Comparison of ENCODE assay signal across 1 cellular context in genomic region chr19:40666803-40667438, GRCh38.
TF ChIP-seq lines count a peak whose summit lies in the region.

No MANE protein-coding gene starts in this region.

TF ChIP-seq in HEK293, 187 proteins besides CTCF, POLR2A, EP300 and RAD21 (continued from another document):
- peak; percentile 41; the same call in 1 of the 2 replicates for TF ChIP-seq ZBTB10 (tag by site-specific recombination; IDR thresholded peaks at IDR 0.05)
- TF ChIP-seq HOXC10 (CRISPR knock-in tag; IDR thresholded peaks at IDR 0.05): no peak
- no peak for TF ChIP-seq ZNF426 (tag by site-specific recombination; IDR thresholded peaks at IDR 0.05)
- TF ChIP-seq HOXD13 (CRISPR knock-in tag; IDR thresholded peaks at IDR 0.05; ENCODE audit: borderline replicate concordance): no peak
- no peak for TF ChIP-seq BCL11A (tag by site-specific recombination; IDR thresholded peaks at IDR 0.05; ENCODE audit: low read depth)
- no peak for TF ChIP-seq ZNF423 (tag by site-specific recombination; IDR thresholded peaks at IDR 0.05)
- no peak for TF ChIP-seq ZNF354C (tag by site-specific recombination; IDR thresholded peaks at IDR 0.05; ENCODE audit: borderline replicate concordance, low read depth)
- no peak for TF ChIP-seq ZNF514 (tag by site-specific recombination; IDR thresholded peaks at IDR 0.05)
- TF ChIP-seq ZNF501 (tag by site-specific recombination; IDR thresholded peaks at IDR 0.05): no peak
- TF ChIP-seq ZNF394 (tag by site-specific recombination; IDR thresholded peaks at IDR 0.05; ENCODE audit: borderline replicate concordance): no peak
- no peak for TF ChIP-seq ZNF629 (tag by site-specific recombination; IDR thresholded peaks at IDR 0.05)
- TF ChIP-seq YY2 (tag by site-specific recombination; IDR thresholded peaks at IDR 0.05): peak; percentile 46; the same call in 1 of the 2 replicates
- TF ChIP-seq KLF1 (tag by site-specific recombination; IDR thresholded peaks at IDR 0.05): peak; percentile 52
- no peak for TF ChIP-seq ZNF701 (tag by site-specific recombination; IDR thresholded peaks at IDR 0.05)
- no peak for TF ChIP-seq GFI1B (tag by site-specific recombination; IDR thresholded peaks at IDR 0.05)
- no peak for TF ChIP-seq ZNF626 (tag by site-specific recombination; IDR thresholded peaks at IDR 0.05)
- TF ChIP-seq ZNF785 (tag by site-specific recombination; IDR thresholded peaks at IDR 0.05): no peak
- TF ChIP-seq ZNF280C (tag by site-specific recombination; IDR thresholded peaks at IDR 0.05): no peak
- TF ChIP-seq ZNF138 (tag by site-specific recombination; IDR thresholded peaks at IDR 0.05; ENCODE audit: borderline replicate concordance): no peak
- TF ChIP-seq ZEB2 (tag by site-specific recombination; IDR thresholded peaks at IDR 0.05): no peak
- TF ChIP-seq ZNF23 (tag by site-specific recombination; IDR thresholded peaks at IDR 0.05; ENCODE audit: borderline replicate concordance): no peak
- no peak for TF ChIP-seq ZNF175 (tag by site-specific recombination; IDR thresholded peaks at IDR 0.05)
- peak; percentile 54 for TF ChIP-seq PATZ1 (tag by site-specific recombination; IDR thresholded peaks at IDR 0.05)
- TF ChIP-seq ZNF518A (tag by site-specific recombination; conservative IDR thresholded peaks at IDR 0.05; ENCODE audit: low read depth): no peak
- no peak for TF ChIP-seq ZBTB21 (tag by site-specific recombination; IDR thresholded peaks at IDR 0.05)
- no peak for TF ChIP-seq ZNF473 (tag by site-specific recombination; IDR thresholded peaks at IDR 0.05)
- TF ChIP-seq BCL11B (tag by site-specific recombination; IDR thresholded peaks at IDR 0.05; ENCODE audit: low read depth): no peak
- peak; percentile 35; the same call in 1 of the 2 replicates for TF ChIP-seq ZNF692 (tag by site-specific recombination; IDR thresholded peaks at IDR 0.05)
- TF ChIP-seq ZNF362 (tag by site-specific recombination; IDR thresholded peaks at IDR 0.05): no peak
- no peak for TF ChIP-seq ZNF596 (tag by site-specific recombination; IDR thresholded peaks at IDR 0.05)
- no peak for TF ChIP-seq ZFP41 (tag by site-specific recombination; IDR thresholded peaks at IDR 0.05; ENCODE audit: borderline replicate concordance)
- TF ChIP-seq ZNF146 (tag by site-specific recombination; IDR thresholded peaks at IDR 0.05): 0 out of 2 replicates have a peak, but pooled peaks have one; percentile 11
- TF ChIP-seq HIC1 (tag by site-specific recombination; IDR thresholded peaks at IDR 0.05): peak; percentile 84
- no peak for TF ChIP-seq ZNF677 (tag by site-specific recombination; IDR thresholded peaks at IDR 0.05)
- TF ChIP-seq ZNF560 (tag by site-specific recombination; IDR thresholded peaks at IDR 0.05; ENCODE audit: borderline replicate concordance): no peak
- no peak for TF ChIP-seq OSR2 (tag by site-specific recombination; IDR thresholded peaks at IDR 0.05)
- TF ChIP-seq GLIS2 (tag by site-specific recombination; IDR thresholded peaks at IDR 0.05): no peak
- TF ChIP-seq ZNF398 (tag by site-specific recombination; IDR thresholded peaks at IDR 0.05): no peak
- TF ChIP-seq ZNF223 (tag by site-specific recombination; IDR thresholded peaks at IDR 0.05): no peak
- 0 out of 2 replicates have a peak, but pooled peaks have one; percentile 29 for TF ChIP-seq ZNF777 (tag by site-specific recombination; IDR thresholded peaks at IDR 0.05; ENCODE audit: borderline replicate concordance)
- TF ChIP-seq ZIC2 (tag by site-specific recombination; IDR thresholded peaks at IDR 0.05): no peak
- no peak for TF ChIP-seq ZNF239 (tag by site-specific recombination; IDR thresholded peaks at IDR 0.05)
- no peak for TF ChIP-seq ZNF558 (tag by site-specific recombination; IDR thresholded peaks at IDR 0.05)
